In the genomic region with DNA sequence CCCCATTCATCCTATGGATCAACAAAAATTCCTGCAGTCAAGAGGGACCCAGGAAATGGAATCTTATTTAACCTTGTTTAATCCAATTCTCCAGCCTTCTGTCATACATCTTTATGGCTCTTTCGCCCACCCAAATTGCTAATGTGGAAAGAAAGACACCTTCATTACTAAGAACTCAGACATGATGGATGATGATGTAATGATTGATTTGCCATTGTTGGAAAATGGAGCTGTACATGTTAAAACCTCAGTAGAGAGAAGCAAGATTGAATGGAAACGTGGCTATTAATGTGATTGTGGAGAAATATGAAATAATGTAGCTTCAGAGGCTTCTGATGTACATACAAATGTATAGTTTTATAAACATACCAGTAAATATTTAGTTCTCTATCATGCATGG, we compare ENCODE assay signal across 27 cellular contexts. TPM values are rescaled to one million over a fixed set of nuclear protein-coding genes. Genes with fewer than 3 reads are reported as not detected.
"Had no signal": no experiment of that assay in that cellular context is flagged by ENCODE, and none has a peak within 500 bp of the region (broad histone marks: within the 10 kb centered on the region; RNA-seq: fewer than 3 reads in every experiment).

No MANE protein-coding gene starts in this region.

- H3K4me1 ChIP-seq: left lung, lower lobe of right lung, neural progenitor cell, right atrium auricular region, testis, thyroid gland, transverse colon, upper lobe of left lung, vagina had no signal

- H3K27me3 ChIP-seq: left lung, neural progenitor cell, ovary, right atrium auricular region, stomach, testis, thyroid gland, transverse colon, upper lobe of left lung, vagina had no signal

- H3K9me3 ChIP-seq: left lung, lower lobe of right lung, ovary, right atrium auricular region, stomach, testis, thyroid gland, transverse colon, upper lobe of left lung, vagina had no signal

- H2AFZ ChIP-seq: neural progenitor cell had no signal

- FAIRE-seq: islet of Langerhans, kidney had no signal

- H3K4me2 ChIP-seq: neural progenitor cell had no signal

- H3K9ac ChIP-seq: neural progenitor cell had no signal

- DNase-seq: hypothalamus; immature natural killer cell; kidney; left colon; left lung; lower lobe of right lung; mammary epithelial cell; mesenchymal stem cell; naive thymus-derived CD8-positive, alpha-beta T cell; ovary; stimulated activated CD4-positive, alpha-beta T cell treated with anti-CD3 and anti-CD28 coated beads, Interleukin-12 subunit alpha, Interleukin-12 subunit beta, amount 100 ng/mL, for 4 hours; stimulated activated CD4-positive, alpha-beta T cell treated with anti-CD3 and anti-CD28 coated beads, Interleukin-15, amount 100 ng/mL, for 24 hours; stimulated activated CD4-positive, alpha-beta T cell treated with anti-CD3 and anti-CD28 coated beads, Interleukin-2, amount 100 ng/mL, for 24 hours; stimulated activated CD4-positive, alpha-beta T cell treated with anti-CD3 and anti-CD28 coated beads, Interleukin-4, amount 100 ng/mL, for 1 hour; stimulated activated naive B cell treated with anti-CD40 and anti-IgM and Interleukin-4, amounts not matched to agents 10 μg/mL and 1 μg/mL and 100 μg/mL, for 72 hours; stimulated activated naive CD8-positive, alpha-beta T cell treated with anti-CD3 and anti-CD28 coated beads, Interleukin-15, Interleukin-2, amounts not matched to agents 100 U/mL and 50 U/mL, for 24 hours; stomach; testis; thyroid gland; transverse colon; upper lobe of left lung had no signal

- H3K4me3 ChIP-seq: left lung, lower lobe of right lung, neural progenitor cell, ovary, right atrium auricular region, skin epidermis, stomach, testis, thyroid gland, transverse colon, upper lobe of left lung, vagina had no signal

- H3K36me3 ChIP-seq: left lung, lower lobe of right lung, neural progenitor cell, ovary, right atrium auricular region, stomach, thyroid gland, transverse colon, upper lobe of left lung, vagina had no signal

- H3K27ac ChIP-seq: left lung, lower lobe of right lung, neural progenitor cell, ovary, right atrium auricular region, skin epidermis, stomach, testis, thyroid gland, transverse colon, upper lobe of left lung, vagina had no signal

- ATAC-seq: left colon; left lung; lower lobe of right lung; naive thymus-derived CD8-positive, alpha-beta T cell; sciatic nerve; stimulated activated naive B cell treated with anti-CD40 and anti-IgM and Interleukin-4, amounts not matched to agents 10 μg/mL and 1 μg/mL and 100 μg/mL, for 72 hours; stimulated activated naive CD8-positive, alpha-beta T cell treated with anti-CD3 and anti-CD28 coated beads, Interleukin-15, Interleukin-2, amounts not matched to agents 100 U/mL and 50 U/mL, for 24 hours had no signal

RNA-seq across cellular contexts. Expression of a gene that starts 15.7 kb away (rescaled TPM):
- total RNA-seq: naive thymus-derived CD8-positive, alpha-beta T cell had no signal
- polyA plus RNA-seq: naive thymus-derived CD8-positive, alpha-beta T cell had no signal
